ENCODE assay signal across 9 cellular contexts in the genomic region with DNA sequence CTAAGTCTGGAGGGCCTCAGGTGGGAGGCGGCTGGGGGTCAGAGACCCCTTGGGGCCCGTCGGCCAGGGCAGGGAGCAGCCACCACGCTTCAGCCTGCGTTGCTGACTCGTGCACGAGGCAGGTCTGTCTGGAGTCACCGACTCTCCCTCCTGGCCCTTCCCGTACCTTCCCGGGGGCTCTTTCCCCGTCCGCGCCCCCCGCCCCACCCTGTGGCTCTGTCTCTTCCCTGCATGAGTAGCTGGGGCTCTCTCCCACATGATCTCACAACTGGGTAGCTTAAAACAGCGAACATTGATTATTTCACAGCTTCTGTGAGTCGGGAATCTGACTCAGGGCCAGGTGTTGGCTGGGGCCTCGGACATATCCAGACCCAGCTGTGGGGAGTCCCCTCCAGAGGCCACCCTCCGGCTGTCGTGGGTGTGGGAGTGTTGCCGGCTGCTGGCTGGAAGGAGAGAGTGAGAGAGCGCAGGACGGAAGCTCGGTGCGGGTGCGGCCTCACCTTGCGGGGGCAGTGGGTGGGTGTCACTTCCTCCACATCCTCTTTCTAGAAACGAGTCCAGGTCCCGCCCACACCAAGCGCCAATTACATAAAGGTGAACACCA. TPM values are rescaled to one million over a fixed set of nuclear protein-coding genes. Genes with fewer than 3 reads are reported as not detected.
DNase-seq lines count a peak whose midpoint lies in the region; TF ChIP-seq lines count a peak whose summit lies in the region.
"Had no signal": no experiment of that assay in that cellular context is flagged by ENCODE, and none has a peak within 500 bp of the region (broad histone marks: within the 10 kb centered on the region; RNA-seq: fewer than 3 reads in every experiment).

No MANE protein-coding gene starts in this region.

- peaks cover 9% of the 10 kb centered on the region for H3K27me3 Mint-ChIP-seq in glutamatergic neuron (ENCODE audit: unreplicated experiment)
- peaks cover 7% of the 10 kb centered on the region for H3K27me3 Mint-ChIP-seq in endothelial cell (ENCODE audit: unreplicated experiment)

- peaks cover 13% of the 10 kb centered on the region for H3K4me1 Mint-ChIP-seq in glutamatergic neuron (ENCODE audit: low read depth, unreplicated experiment)
- H3K4me1 Mint-ChIP-seq in endothelial cell (ENCODE audit: unreplicated experiment): peaks cover 3% of the 10 kb centered on the region

- H3K27ac ChIP-seq in KOPT-K1 (ENCODE audit: low read depth, low read length, poor library complexity, severe bottlenecking): peak overlapping the region; percentile 45
- H3K27ac ChIP-seq: uterus had no signal

- H3K36me3 ChIP-seq in KOPT-K1 (ENCODE audit: insufficient read depth, low read length): peaks cover 48% of the 10 kb centered on the region
- H3K36me3 ChIP-seq: uterus had no signal

- TF ChIP-seq CTCF in glutamatergic neuron (IDR thresholded peaks at IDR 0.05; ENCODE audit: partially characterized antibody, unreplicated experiment) (no peak), endothelial cell (IDR thresholded peaks at IDR 0.05; ENCODE audit: unreplicated experiment) (no peak)

- no peaks in the 10 kb centered on the region for H3K36me3 Mint-ChIP-seq in glutamatergic neuron (ENCODE audit: unreplicated experiment)
- H3K36me3 Mint-ChIP-seq in endothelial cell (ENCODE audit: low read depth, unreplicated experiment): no peaks in the 10 kb centered on the region

- DNase-seq in activated T-cell treated with anti-CD3 and anti-CD28 coated beads for 4 hours (peak; percentile 51), glutamatergic neuron (no peak), HK-2 (ENCODE audit: unreplicated experiment) (no peak), endothelial cell (ENCODE audit: low spot score) (no peak), DMS153 treated with DMSO at 0.1 percent for 48 hours (lab: John Stamatoyannopoulos, UW; ENCODE audit: unreplicated experiment) (no peak), NCI-H82 (lab: John Stamatoyannopoulos, UW) (no peak)
- DNase-seq in stimulated activated CD8-positive, alpha-beta memory T cell treated with anti-CD3 and anti-CD28 coated beads, Interleukin-15, amount 100 ng/mL, for 4 hours (ENCODE audit: low read depth in 2 of 2): peak; percentile 51 to 54

- no peak overlapping the region for H3K27ac Mint-ChIP-seq in glutamatergic neuron (ENCODE audit: unreplicated experiment)
- H3K27ac Mint-ChIP-seq in endothelial cell (ENCODE audit: unreplicated experiment): no peak overlapping the region

- H3K4me3 Mint-ChIP-seq in glutamatergic neuron (ENCODE audit: unreplicated experiment): peak overlapping the region; percentile 61
- H3K4me3 Mint-ChIP-seq in endothelial cell (ENCODE audit: unreplicated experiment): no peak overlapping the region

- no peaks in the 10 kb centered on the region for H3K9me3 ChIP-seq in KOPT-K1 (ENCODE audit: insufficient read depth, low read length, poor library complexity, severe bottlenecking)
- H3K9me3 ChIP-seq: uterus had no signal

- H3K9me3 Mint-ChIP-seq in glutamatergic neuron (ENCODE audit: unreplicated experiment) (peaks cover 8% of the 10 kb centered on the region), endothelial cell (ENCODE audit: unreplicated experiment) (no peaks in the 10 kb centered on the region)

RNA-seq across cellular contexts. Expression of a gene that starts 17.3 kb away (rescaled TPM):
- total RNA-seq in glutamatergic neuron (ENCODE audit: unreplicated experiment) (111 TPM), endothelial cell (ENCODE audit: unreplicated experiment) (10.7 TPM)

Comparison
In these comparisons a context has a peak if more than half of its experiments do, and no peak if none do; other contexts are left out.
1. DNase-seq: peak in activated T-cell treated with anti-CD3 and anti-CD28 coated beads for 4 hours (single experiment) and stimulated activated CD8-positive, alpha-beta memory T cell treated with anti-CD3 and anti-CD28 coated beads, Interleukin-15, amount 100 ng/mL, for 4 hours (2 of 2); none in glutamatergic neuron (single experiment), HK-2 (single experiment), endothelial cell (single experiment), DMS153 treated with DMSO at 0.1 percent for 48 hours (single experiment) and NCI-H82 (single experiment).